Comparison of ENCODE assay signal across 9 cellular contexts in genomic region chr9:120730661-120731514, GRCh38. TPM values are rescaled to one million over a fixed set of nuclear protein-coding genes. Genes with fewer than 3 reads are reported as not detected.
DNase-seq lines count a peak whose midpoint lies in the region; ATAC-seq and TF ChIP-seq lines count a peak whose summit lies in the region.
"Had no signal": no experiment of that assay in that cellular context is flagged by ENCODE, and none has a peak within 500 bp of the region (broad histone marks: within the 10 kb centered on the region; RNA-seq: fewer than 3 reads in every experiment).

No MANE protein-coding gene starts in this region.

- H2AFZ ChIP-seq in PC-9, result no peak overlapping the region

- CTCF ChIA-PET in PC-9 (lab: Charles Lee), result interaction anchor here (0.6 to 1.8 kb wide), 6 partner anchors 9 to 551 kb away, joined by 8 to 11 read pairs (median 10); no protein-coding TSS in a partner anchor

- peaks cover 50% of the 10 kb centered on the region for H3F3A ChIP-seq in PC-9 (ENCODE audit: insufficient read depth, low read depth)

- no peaks in the 10 kb centered on the region for H3K9me3 ChIP-seq in PC-9 (ENCODE audit: insufficient read depth, low read depth)

- H3K27me3 Mint-ChIP-seq in osteocyte (ENCODE audit: unreplicated experiment), result no peaks in the 10 kb centered on the region
- no peaks in the 10 kb centered on the region for H3K27me3 Mint-ChIP-seq in endothelial cell (ENCODE audit: unreplicated experiment)

- H3K79me2 ChIP-seq in PC-9 (ENCODE audit: low read depth), result no peaks in the 10 kb centered on the region

- H3K36me3 ChIP-seq in PC-9 (ENCODE audit: low read depth), result no peaks in the 10 kb centered on the region

- no peak overlapping the region for H3K4me3 Mint-ChIP-seq in osteocyte (ENCODE audit: unreplicated experiment)
- no peak overlapping the region for H3K4me3 Mint-ChIP-seq in endothelial cell (ENCODE audit: unreplicated experiment)

- H3K36me3 Mint-ChIP-seq in osteocyte (ENCODE audit: unreplicated experiment) (no peaks in the 10 kb centered on the region), endothelial cell (ENCODE audit: low read depth, unreplicated experiment) (no peaks in the 10 kb centered on the region)

- H3K27me3 ChIP-seq in PC-9 (ENCODE audit: insufficient read depth, low read depth), result no peaks in the 10 kb centered on the region

- no TSS peak for BruUV-seq in PC-9 (replicated peaks; lab: Mats Ljungman, UMichigan)

- H3K9me3 Mint-ChIP-seq in osteocyte (ENCODE audit: unreplicated experiment), result no peaks in the 10 kb centered on the region
- H3K9me3 Mint-ChIP-seq in endothelial cell (ENCODE audit: unreplicated experiment), result no peaks in the 10 kb centered on the region

- H3K4me1 ChIP-seq in PC-9 (replicated peaks; ENCODE audit: insufficient read depth), result peaks cover 73% of the 10 kb centered on the region

- intact Hi-C loops in PC-9 (cut with micrococcal nuclease; ENCODE audit: unreplicated experiment), result loop anchor here (1.0 to 10.0 kb wide), 5 partner anchors 16 to 554 kb away; partner anchors contain the start of gene CDK5RAP2

- TF ChIP-seq CTCF in PC-9 (conservative IDR thresholded peaks at IDR 0.05) (no peak), osteocyte (IDR thresholded peaks at IDR 0.05) (no peak), endothelial cell (IDR thresholded peaks at IDR 0.05; ENCODE audit: unreplicated experiment) (no peak)

- POLR2A ChIA-PET in PC-9 (lab: Charles Lee; ENCODE audit: unreplicated experiment), result interaction anchor here (0.5 to 1.6 kb wide), 8 partner anchors 16 to 758 kb away, joined by 3 to 39 read pairs (median 3); partner anchors contain the start of gene MEGF9

- H3K27ac ChIP-seq in PC-9, result peak overlapping the region; percentile 87

- no peak overlapping the region; the same call in 1 of the 2 replicates for H3K4me3 ChIP-seq in PC-9

- H4K20me1 ChIP-seq in PC-9 (ENCODE audit: insufficient read depth), result no peaks in the 10 kb centered on the region

- ATAC-seq in HG02870 (IDR thresholded peaks at IDR 0.05; ENCODE audit: unreplicated experiment), result no peak

- peaks cover 27% of the 10 kb centered on the region for H3K4me1 Mint-ChIP-seq in osteocyte (ENCODE audit: unreplicated experiment)
- no peaks in the 10 kb centered on the region for H3K4me1 Mint-ChIP-seq in endothelial cell (ENCODE audit: unreplicated experiment)

- peak overlapping the region; percentile 67 for H3K4me2 ChIP-seq in PC-9

- no peaks in the 10 kb centered on the region for H3K9me2 ChIP-seq in PC-9 (ENCODE audit: insufficient read depth)

- DNase-seq in GM04504 (ENCODE audit: low read depth) (peak; percentile 57), PC-9 (peak; percentile 92 to 100), fibroblast of peridontal ligament (ENCODE audit: extremely low read depth) (peak; percentile 88), osteocyte (ENCODE audit: extremely low spot score, unreplicated experiment) (no peak), endothelial cell (ENCODE audit: low spot score) (no peak), middle frontal gyrus (ENCODE audit: extremely low spot score, low spot score) (no peak), NCI-H774 (lab: John Stamatoyannopoulos, UW) (no peak)
- DNase-seq: NCI-H1694 treated with DMSO at 0.1 percent for 48 hours had no signal

- H3K27ac Mint-ChIP-seq in osteocyte (ENCODE audit: unreplicated experiment) (peak overlapping the region; percentile 12), endothelial cell (ENCODE audit: unreplicated experiment) (no peak overlapping the region)

RNA-seq across cellular contexts. Expression of gene MEGF9, which starts 16.6 kb away (rescaled TPM):
- total RNA-seq in PC-9 (2021) (30.3 and 35.7 TPM in 2 replicates), osteocyte (21.4 and 21.9 TPM in 2 replicates), endothelial cell (ENCODE audit: unreplicated experiment) (2.6 TPM)

Comparison
In these comparisons a context has a peak if more than half of its experiments do, and no peak if none do; other contexts are left out.
1. DNase-seq: peak in GM04504 (single experiment), PC-9 (2 of 2) and fibroblast of peridontal ligament (single experiment); none in osteocyte (single experiment), endothelial cell (single experiment), middle frontal gyrus (single experiment) and NCI-H774 (single experiment).